9 cellular contexts compared by ENCODE assay signal in genomic region chrX:130118396-130118795, GRCh38. TPM values are rescaled to one million over a fixed set of nuclear protein-coding genes. Genes with fewer than 3 reads are reported as not detected.
A peak's percentile ranks its signal among the peaks of the same experiment; 100 is the strongest.
DNase-seq lines count a peak whose midpoint lies in the region; ATAC-seq, FAIRE-seq and TF ChIP-seq lines count a peak whose summit lies in the region.
"Had no signal": no experiment of that assay in that cellular context is flagged by ENCODE, and none has a peak within 500 bp of the region (broad histone marks: within the 10 kb centered on the region; RNA-seq: fewer than 3 reads in every experiment).

No MANE protein-coding gene starts in this region.

- H3K4me2 ChIP-seq in SK-N-SH: peak overlapping the region; percentile 44; the same call in 1 of the 2 replicates

- FAIRE-seq in GM12892 (lab: Jason Lieb, UNC): no peak

- DNase-seq in activated T-cell treated with anti-CD3 and anti-CD28 coated beads, Interleukin-2, amount 50 U/mL, for 24 hours: peak; percentile 35
- no peak for DNase-seq in activated T-cell treated with anti-CD3 and anti-CD28 coated beads, Interleukin-2, amount 50 U/mL, for 48 hours
- DNase-seq in SK-N-SH (no peak), fibroblast of pulmonary artery (ENCODE audit: low read depth) (peak; percentile 88), stomach (no peak), GM12892 (ENCODE audit: insufficient read length) (no peak)
- DNase-seq: activated gamma-delta T cell had no signal

- H3K36me3 ChIP-seq in SK-N-SH (replicated peaks in 1 of 2; ENCODE audit: control insufficient read depth in 1 of 2, insufficient read depth in 2 of 2, low read length in 1 of 2) (no peaks in the 10 kb centered on the region), stomach (no peaks in the 10 kb centered on the region)

- ATAC-seq in GM18511 (IDR thresholded peaks at IDR 0.05; ENCODE audit: unreplicated experiment) (no peak), GM18870 (IDR thresholded peaks at IDR 0.05; ENCODE audit: unreplicated experiment) (no peak)

- no peaks in the 10 kb centered on the region for H3K9me3 Mint-ChIP-seq in activated T-cell treated with anti-CD3 and anti-CD28 coated beads, Interleukin-2, amount 50 U/mL, for 24 hours

- no peak overlapping the region for H3K9ac ChIP-seq in SK-N-SH

- TF ChIP-seq RAD21 in SK-N-SH (IDR thresholded peaks at IDR 0.05; ENCODE audit: low read length): no peak

- WGBS in SK-N-SH (ENCODE audit: low lambda C conversion rate): 36% methylated on average over 5 of the region's 5 CpGs
- 24 to 55% (median 32%) methylated on average over 5 of the region's 5 CpGs for WGBS in stomach, 5 donors

- no peak overlapping the region for H3K4me3 Mint-ChIP-seq in activated T-cell treated with anti-CD3 and anti-CD28 coated beads, Interleukin-2, amount 50 U/mL, for 24 hours

- H3K9me3 ChIP-seq in SK-N-SH: no peaks in the 10 kb centered on the region
- no peaks in the 10 kb centered on the region for H3K9me3 ChIP-seq in stomach

- peaks cover 43% of the 10 kb centered on the region for H3K4me1 Mint-ChIP-seq in activated T-cell treated with anti-CD3 and anti-CD28 coated beads, Interleukin-2, amount 50 U/mL, for 24 hours (ENCODE audit: low read depth)

- CTCF ChIA-PET in SK-N-SH (lab: Yijun Ruan, JAX): interaction anchor here (0.7 kb wide), 1 partner anchor 39 kb away, joined by 4 read pairs; no protein-coding TSS in a partner anchor

- TF ChIP-seq CTCF in SK-N-SH (IDR thresholded peaks at IDR 0.05) (no peak), fibroblast of pulmonary artery (IDR thresholded peaks at IDR 0.05; ENCODE audit: low read length, missing control alignments) (no peak), stomach (IDR thresholded peaks at IDR 0.05) (no peak)

- no peaks in the 10 kb centered on the region for H3K79me2 ChIP-seq in SK-N-SH (ENCODE audit: insufficient read depth)

- H3K4me3 ChIP-seq in SK-N-SH (ENCODE audit: low read depth in 2 of 2, low read length in 1 of 2): no peak overlapping the region
- H3K4me3 ChIP-seq in fibroblast of pulmonary artery (replicated peaks; ENCODE audit: low read depth, low read length): no peak overlapping the region
- H3K4me3 ChIP-seq in stomach: no peak overlapping the region

- H3K4me1 ChIP-seq in SK-N-SH (ENCODE audit: control insufficient read depth in 1 of 2, insufficient read depth in 2 of 2, low read depth in 1 of 2, low read length in 1 of 2) (peaks cover 9 to 12% of the 10 kb centered on the region in 2 experiments; a peak in 3 of 4 replicates), stomach (peaks cover 3 to 34% (median 31%) of the 10 kb centered on the region in 4 donors)

- peak overlapping the region; percentile 50 for H3K27ac Mint-ChIP-seq in activated T-cell treated with anti-CD3 and anti-CD28 coated beads, Interleukin-2, amount 50 U/mL, for 24 hours

- no peaks in the 10 kb centered on the region for H4K20me1 ChIP-seq in SK-N-SH (ENCODE audit: insufficient read depth)

- POLR2A ChIA-PET in SK-N-SH (lab: Yijun Ruan, JAX): no interaction called here

- H3K27ac ChIP-seq in SK-N-SH (ENCODE audit: low read depth in 2 of 2, low read length in 1 of 2) (no peak overlapping the region), stomach (peak overlapping the region in 3 of 5 donors; percentile 29 to 81 (median 35))

- peaks cover 11% of the 10 kb centered on the region for H3K27me3 Mint-ChIP-seq in activated T-cell treated with anti-CD3 and anti-CD28 coated beads, Interleukin-2, amount 50 U/mL, for 24 hours

- no peaks in the 10 kb centered on the region for H3K9me2 ChIP-seq in SK-N-SH

- peaks cover 3% of the 10 kb centered on the region for H3F3A ChIP-seq in SK-N-SH (replicated peaks; ENCODE audit: insufficient read depth)

- intact Hi-C loops in stomach (cut with DNase I; ENCODE audit: low total_unique reads): no loop called here

- H3K27me3 ChIP-seq in SK-N-SH (ENCODE audit: insufficient read depth) (peaks cover 16% of the 10 kb centered on the region; the same call in 1 of the 2 replicates), stomach (no peaks in the 10 kb centered on the region)

- no peaks in the 10 kb centered on the region for H3K36me3 Mint-ChIP-seq in activated T-cell treated with anti-CD3 and anti-CD28 coated beads, Interleukin-2, amount 50 U/mL, for 24 hours (ENCODE audit: low read depth)

- TF ChIP-seq POLR2A in stomach (IDR thresholded peaks at IDR 0.05): no peak
- no peak for TF ChIP-seq POLR2A in GM12892 (IDR thresholded peaks at IDR 0.05; ENCODE audit: low read depth, low read length)

- TF ChIP-seq EP300 in SK-N-SH (IDR thresholded peaks at IDR 0.05; ENCODE audit: borderline replicate concordance in 1 of 2, low read depth in 1 of 2, low read length in 1 of 2): no peak
- no peak for TF ChIP-seq EP300 in stomach (IDR thresholded peaks at IDR 0.05)

- no peak overlapping the region for H2AFZ ChIP-seq in SK-N-SH (ENCODE audit: low read depth)

TF ChIP-seq in SK-N-SH, 30 proteins besides CTCF, POLR2A, EP300 and RAD21:
- TF ChIP-seq FOSL2 (IDR thresholded peaks at IDR 0.05; ENCODE audit: borderline replicate concordance, low read depth): peak; percentile 23; the same call in 1 of the 2 replicates
- TF ChIP-seq NFIC (IDR thresholded peaks at IDR 0.05; ENCODE audit: borderline replicate concordance): peak; percentile 23; the same call in 1 of the 2 replicates
- peak; percentile 10; the same call in 1 of the 2 replicates for TF ChIP-seq JUND (IDR thresholded peaks at IDR 0.05)
- 0 out of 2 replicates have a peak, but pooled peaks have one; percentile 10 for TF ChIP-seq TCF12 (IDR thresholded peaks at IDR 0.05)
- TF ChIP-seq, protein P1, sequence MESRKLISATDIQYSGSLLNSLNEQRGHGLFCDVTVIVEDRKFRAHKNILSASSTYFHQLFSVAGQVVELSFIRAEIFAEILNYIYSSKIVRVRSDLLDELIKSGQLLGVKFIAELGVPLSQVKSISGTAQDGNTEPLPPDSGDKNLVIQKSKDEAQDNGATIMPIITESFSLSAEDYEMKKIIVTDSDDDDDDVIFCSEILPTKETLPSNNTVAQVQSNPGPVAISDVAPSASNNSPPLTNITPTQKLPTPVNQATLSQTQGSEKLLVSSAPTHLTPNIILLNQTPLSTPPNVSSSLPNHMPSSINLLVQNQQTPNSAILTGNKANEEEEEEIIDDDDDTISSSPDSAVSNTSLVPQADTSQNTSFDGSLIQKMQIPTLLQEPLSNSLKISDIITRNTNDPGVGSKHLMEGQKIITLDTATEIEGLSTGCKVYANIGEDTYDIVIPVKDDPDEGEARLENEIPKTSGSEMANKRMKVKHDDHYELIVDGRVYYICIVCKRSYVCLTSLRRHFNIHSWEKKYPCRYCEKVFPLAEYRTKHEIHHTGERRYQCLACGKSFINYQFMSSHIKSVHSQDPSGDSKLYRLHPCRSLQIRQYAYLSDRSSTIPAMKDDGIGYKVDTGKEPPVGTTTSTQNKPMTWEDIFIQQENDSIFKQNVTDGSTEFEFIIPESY (IDR thresholded peaks at IDR 0.05; ENCODE audit: borderline replicate concordance, low read depth): no peak
TF ChIP-seq in SK-N-SH: peak in this region for 4.

RNA-seq across cellular contexts. Expression of gene ELF4, which starts 8.1 kb away (rescaled TPM):
- polyA plus RNA-seq in SK-N-SH (2012; rRNA removed) (7.7 and 9.6 TPM in 2 replicates), stomach (10 to 100 TPM in 1 of 3 donors, 1 to 10 TPM in 2; 3.9 to 17.9 (median 7.0) TPM)
- polyA plus RNA-seq in SK-N-SH (2012; cell fraction: cytosol; rRNA removed): 7.3 and 8.9 TPM in 2 replicates
- polyA plus RNA-seq in SK-N-SH (2012; cell fraction: nucleus; rRNA removed): 8.2 and 9.4 TPM in 2 replicates
- 10 to 100 TPM in 3 of 5 donors, 1 to 10 TPM in 2; 7.1 to 34.5 (median 19.6) TPM for total RNA-seq in stomach
- polyA plus RNA-seq in GM12892 (2012; ENCODE audit: missing spikeins): 12.9 TPM

RNA-seq across cellular contexts. Expression of gene AIFM1, which starts 47.2 kb away (rescaled TPM):
- polyA plus RNA-seq in SK-N-SH (2012; rRNA removed) (49.8 and 61.4 TPM in 2 replicates), stomach (10 to 100 TPM; 24.7 to 33.5 (median 31.5) TPM)
- 53.5 and 61.9 TPM in 2 replicates for polyA plus RNA-seq in SK-N-SH (2012; cell fraction: cytosol; rRNA removed)
- 31.3 and 34.0 TPM in 2 replicates for polyA plus RNA-seq in SK-N-SH (2012; cell fraction: nucleus; rRNA removed)
- total RNA-seq in stomach: 10 to 100 TPM in 4 of 5 donors, 1 to 10 TPM in 1; 2.9 to 29.6 (median 22.0) TPM
- 50.1 TPM for polyA plus RNA-seq in GM12892 (2012; ENCODE audit: missing spikeins)

RNA-seq across cellular contexts. Expression of gene RAB33A, which starts 53.4 kb away (rescaled TPM):
- polyA plus RNA-seq in SK-N-SH (2012; rRNA removed) (1.2 and 2.0 TPM in 2 replicates), stomach (1 to 10 TPM in 1 of 3 donors, under 1 TPM in 2; 0.75 to 1.1 (median 0.75) TPM)
- 1.3 and 2.5 TPM in 2 replicates for polyA plus RNA-seq in SK-N-SH (2012; cell fraction: cytosol; rRNA removed)
- polyA plus RNA-seq in SK-N-SH (2012; cell fraction: nucleus; rRNA removed): 0.21 and 0.39 TPM in 2 replicates
- 1 to 10 TPM in 1 of 5 donors, not detected in 4; 1.7 TPM for total RNA-seq in stomach
- 21.6 TPM for polyA plus RNA-seq in GM12892 (2012; ENCODE audit: missing spikeins)

Comparison
In these comparisons a context has a peak if more than half of its experiments do, and no peak if none do; other contexts are left out.
1. DNase-seq: peak in activated T-cell treated with anti-CD3 and anti-CD28 coated beads, Interleukin-2, amount 50 U/mL, for 24 hours (single experiment) and fibroblast of pulmonary artery (single experiment); none in activated T-cell treated with anti-CD3 and anti-CD28 coated beads, Interleukin-2, amount 50 U/mL, for 48 hours (0 of 2), SK-N-SH (single experiment), stomach (single experiment) and GM12892 (single experiment).
2. H3K27ac ChIP-seq: peak in stomach (3 of 5); none in SK-N-SH (0 of 2).